Comparison of ENCODE assay signal across 1 cellular context in the genomic region with DNA sequence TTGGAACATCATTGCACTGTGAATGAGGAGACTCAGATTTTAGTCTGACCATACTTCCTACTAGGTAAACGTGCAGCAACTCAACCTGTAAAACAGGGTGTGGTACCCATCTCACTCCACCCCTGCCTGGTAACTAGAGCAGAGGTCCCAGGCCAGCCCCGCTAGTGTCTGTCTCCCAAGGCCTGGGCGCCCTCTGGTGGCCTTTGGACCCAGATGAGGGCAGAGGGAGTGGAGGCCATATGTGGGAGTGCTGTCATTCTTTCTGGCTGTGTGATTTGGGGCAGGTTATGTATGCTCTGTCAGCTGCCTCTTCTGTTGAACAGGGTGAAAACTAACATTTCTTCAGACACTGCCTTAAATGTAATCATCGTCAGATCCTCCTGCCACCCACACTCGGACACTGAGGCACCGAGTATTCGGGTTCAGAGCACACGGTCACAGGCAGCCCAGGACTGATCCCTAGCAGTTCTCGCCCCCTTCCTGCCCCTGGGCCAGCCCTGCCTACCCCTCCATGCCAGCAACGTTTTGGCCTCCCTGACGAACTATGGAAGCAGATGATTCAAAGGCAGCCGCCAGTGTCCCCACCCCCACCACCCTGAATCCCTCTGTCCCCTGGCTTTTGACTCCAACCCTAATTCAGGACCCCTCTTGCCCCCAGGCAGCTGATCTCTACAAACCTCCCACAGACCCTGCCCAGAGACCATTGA.
TF ChIP-seq lines count a peak whose summit lies in the region.

No MANE protein-coding gene starts in this region.

TF ChIP-seq in K562, 482 proteins besides CTCF, POLR2A, EP300 and RAD21 (continued from another document and continues in another):
- TF ChIP-seq CREBBP (IDR thresholded peaks at IDR 0.05; ENCODE audit: low read depth, low read length) (no peak), EGR1 (conservative IDR thresholded peaks at IDR 0.05) (no peak), THAP7 (CRISPR knock-in tag; IDR thresholded peaks at IDR 0.05) (no peak), YY1 (IDR thresholded peaks at IDR 0.05; ENCODE audit: borderline replicate concordance in 1 of 3, control insufficient read depth in 1 of 3, extremely low read depth in 1 of 3, insufficient read depth in 3 of 3, insufficient read length in 1 of 3, insufficient replicate concordance in 2 of 3, low read depth in 1 of 3, low read length in 2 of 3) (peak in 2 of 3 experiments; percentile 66 to 78), SIN3B (IDR thresholded peaks at IDR 0.05; ENCODE audit: low read depth) (no peak), RBM25 (IDR thresholded peaks at IDR 0.05; ENCODE audit: low read depth, low read length, severe bottlenecking) (no peak), KAT7 (CRISPR knock-in tag; IDR thresholded peaks at IDR 0.05; ENCODE audit: borderline replicate concordance) (no peak), ZNF311 (CRISPR knock-in tag; IDR thresholded peaks at IDR 0.05) (no peak), SREBF1 (IDR thresholded peaks at IDR 0.05; ENCODE audit: borderline replicate concordance, low read depth, low read length) (no peak), HNRNPLL (IDR thresholded peaks at IDR 0.05; ENCODE audit: low read depth, low read length, poor library complexity, severe bottlenecking) (no peak), TRIM28 (IDR thresholded peaks at IDR 0.05) (no peak), GATA2 (CRISPR knock-in tag; IDR thresholded peaks at IDR 0.05) (no peak), SIX5 (IDR thresholded peaks at IDR 0.05; ENCODE audit: borderline replicate concordance in 1 of 2, insufficient read depth in 1 of 2, low read depth in 1 of 2, low read length in 2 of 2) (no peak), SUPT5H (IDR thresholded peaks at IDR 0.05) (no peak), CTBP1 (IDR thresholded peaks at IDR 0.05; ENCODE audit: borderline replicate concordance) (peak; percentile 75; the same call in 1 of the 2 replicates), CAMTA2 (CRISPR knock-in tag; conservative IDR thresholded peaks at IDR 0.05) (no peak), ZNF174 (CRISPR knock-in tag; IDR thresholded peaks at IDR 0.05) (no peak), TEAD2 (tag; IDR thresholded peaks at IDR 0.05) (no peak), STAT5B (CRISPR knock-in tag; IDR thresholded peaks at IDR 0.05) (no peak), ZNF232 (CRISPR knock-in tag; IDR thresholded peaks at IDR 0.05) (no peak), ZBTB1 (CRISPR knock-in tag; IDR thresholded peaks at IDR 0.05; ENCODE audit: borderline replicate concordance, low read depth) (no peak), ZNF12 (CRISPR knock-in tag; IDR thresholded peaks at IDR 0.05) (0 out of 2 replicates have a peak, but pooled peaks have one; percentile 60), BMI1 (IDR thresholded peaks at IDR 0.05; ENCODE audit: low read length) (no peak), KLF6 (CRISPR knock-in tag; IDR thresholded peaks at IDR 0.05; ENCODE audit: borderline replicate concordance) (no peak), SP1 (CRISPR knock-in tag; IDR thresholded peaks at IDR 0.05) (peak; percentile 39; the same call in 1 of the 2 replicates), HDAC6 (IDR thresholded peaks at IDR 0.05; ENCODE audit: low read depth, low read length) (no peak), CHD1 (IDR thresholded peaks at IDR 0.05; ENCODE audit: low read length) (no peak), CBX3 (IDR thresholded peaks at IDR 0.05; ENCODE audit: borderline replicate concordance in 1 of 2, low read length in 2 of 2) (0 out of 3 replicates have a peak, but pooled peaks of 1 of the 2 experiments have one; percentile 39), HLTF (IDR thresholded peaks at IDR 0.05) (no peak), SOX6 (IDR thresholded peaks at IDR 0.05) (peak; percentile 36; the same call in 1 of the 2 replicates), MAZ (CRISPR knock-in tag; conservative IDR thresholded peaks at IDR 0.05 in 1 of 2, IDR thresholded peaks at IDR 0.05 in 1 of 2) (peak; percentile 67 to 73), BDP1 (IDR thresholded peaks at IDR 0.05; ENCODE audit: insufficient read depth, insufficient read length) (no peak), HEY1 (CRISPR knock-in tag; IDR thresholded peaks at IDR 0.05; ENCODE audit: borderline replicate concordance) (no peak), NEUROD1 (IDR thresholded peaks at IDR 0.05; ENCODE audit: borderline replicate concordance, low read depth, low read length, partially characterized antibody) (peak; percentile 42), IFI16 (CRISPR knock-in tag; IDR thresholded peaks at IDR 0.05) (no peak), ATF7 (IDR thresholded peaks at IDR 0.05) (peak; percentile 31; the same call in 1 of the 2 replicates), FOXP1 (CRISPR knock-in tag; IDR thresholded peaks at IDR 0.05) (no peak), NBN (IDR thresholded peaks at IDR 0.05; ENCODE audit: low read depth) (peak; percentile 67; the same call in 1 of the 2 replicates), ZBTB2 (IDR thresholded peaks at IDR 0.05) (no peak)
- TF ChIP-seq, protein P1, sequence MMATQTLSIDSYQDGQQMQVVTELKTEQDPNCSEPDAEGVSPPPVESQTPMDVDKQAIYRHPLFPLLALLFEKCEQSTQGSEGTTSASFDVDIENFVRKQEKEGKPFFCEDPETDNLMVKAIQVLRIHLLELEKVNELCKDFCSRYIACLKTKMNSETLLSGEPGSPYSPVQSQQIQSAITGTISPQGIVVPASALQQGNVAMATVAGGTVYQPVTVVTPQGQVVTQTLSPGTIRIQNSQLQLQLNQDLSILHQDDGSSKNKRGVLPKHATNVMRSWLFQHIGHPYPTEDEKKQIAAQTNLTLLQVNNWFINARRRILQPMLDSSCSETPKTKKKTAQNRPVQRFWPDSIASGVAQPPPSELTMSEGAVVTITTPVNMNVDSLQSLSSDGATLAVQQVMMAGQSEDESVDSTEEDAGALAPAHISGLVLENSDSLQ (IDR thresholded peaks at IDR 0.05): peak; percentile 75
- TF ChIP-seq, protein P2, sequence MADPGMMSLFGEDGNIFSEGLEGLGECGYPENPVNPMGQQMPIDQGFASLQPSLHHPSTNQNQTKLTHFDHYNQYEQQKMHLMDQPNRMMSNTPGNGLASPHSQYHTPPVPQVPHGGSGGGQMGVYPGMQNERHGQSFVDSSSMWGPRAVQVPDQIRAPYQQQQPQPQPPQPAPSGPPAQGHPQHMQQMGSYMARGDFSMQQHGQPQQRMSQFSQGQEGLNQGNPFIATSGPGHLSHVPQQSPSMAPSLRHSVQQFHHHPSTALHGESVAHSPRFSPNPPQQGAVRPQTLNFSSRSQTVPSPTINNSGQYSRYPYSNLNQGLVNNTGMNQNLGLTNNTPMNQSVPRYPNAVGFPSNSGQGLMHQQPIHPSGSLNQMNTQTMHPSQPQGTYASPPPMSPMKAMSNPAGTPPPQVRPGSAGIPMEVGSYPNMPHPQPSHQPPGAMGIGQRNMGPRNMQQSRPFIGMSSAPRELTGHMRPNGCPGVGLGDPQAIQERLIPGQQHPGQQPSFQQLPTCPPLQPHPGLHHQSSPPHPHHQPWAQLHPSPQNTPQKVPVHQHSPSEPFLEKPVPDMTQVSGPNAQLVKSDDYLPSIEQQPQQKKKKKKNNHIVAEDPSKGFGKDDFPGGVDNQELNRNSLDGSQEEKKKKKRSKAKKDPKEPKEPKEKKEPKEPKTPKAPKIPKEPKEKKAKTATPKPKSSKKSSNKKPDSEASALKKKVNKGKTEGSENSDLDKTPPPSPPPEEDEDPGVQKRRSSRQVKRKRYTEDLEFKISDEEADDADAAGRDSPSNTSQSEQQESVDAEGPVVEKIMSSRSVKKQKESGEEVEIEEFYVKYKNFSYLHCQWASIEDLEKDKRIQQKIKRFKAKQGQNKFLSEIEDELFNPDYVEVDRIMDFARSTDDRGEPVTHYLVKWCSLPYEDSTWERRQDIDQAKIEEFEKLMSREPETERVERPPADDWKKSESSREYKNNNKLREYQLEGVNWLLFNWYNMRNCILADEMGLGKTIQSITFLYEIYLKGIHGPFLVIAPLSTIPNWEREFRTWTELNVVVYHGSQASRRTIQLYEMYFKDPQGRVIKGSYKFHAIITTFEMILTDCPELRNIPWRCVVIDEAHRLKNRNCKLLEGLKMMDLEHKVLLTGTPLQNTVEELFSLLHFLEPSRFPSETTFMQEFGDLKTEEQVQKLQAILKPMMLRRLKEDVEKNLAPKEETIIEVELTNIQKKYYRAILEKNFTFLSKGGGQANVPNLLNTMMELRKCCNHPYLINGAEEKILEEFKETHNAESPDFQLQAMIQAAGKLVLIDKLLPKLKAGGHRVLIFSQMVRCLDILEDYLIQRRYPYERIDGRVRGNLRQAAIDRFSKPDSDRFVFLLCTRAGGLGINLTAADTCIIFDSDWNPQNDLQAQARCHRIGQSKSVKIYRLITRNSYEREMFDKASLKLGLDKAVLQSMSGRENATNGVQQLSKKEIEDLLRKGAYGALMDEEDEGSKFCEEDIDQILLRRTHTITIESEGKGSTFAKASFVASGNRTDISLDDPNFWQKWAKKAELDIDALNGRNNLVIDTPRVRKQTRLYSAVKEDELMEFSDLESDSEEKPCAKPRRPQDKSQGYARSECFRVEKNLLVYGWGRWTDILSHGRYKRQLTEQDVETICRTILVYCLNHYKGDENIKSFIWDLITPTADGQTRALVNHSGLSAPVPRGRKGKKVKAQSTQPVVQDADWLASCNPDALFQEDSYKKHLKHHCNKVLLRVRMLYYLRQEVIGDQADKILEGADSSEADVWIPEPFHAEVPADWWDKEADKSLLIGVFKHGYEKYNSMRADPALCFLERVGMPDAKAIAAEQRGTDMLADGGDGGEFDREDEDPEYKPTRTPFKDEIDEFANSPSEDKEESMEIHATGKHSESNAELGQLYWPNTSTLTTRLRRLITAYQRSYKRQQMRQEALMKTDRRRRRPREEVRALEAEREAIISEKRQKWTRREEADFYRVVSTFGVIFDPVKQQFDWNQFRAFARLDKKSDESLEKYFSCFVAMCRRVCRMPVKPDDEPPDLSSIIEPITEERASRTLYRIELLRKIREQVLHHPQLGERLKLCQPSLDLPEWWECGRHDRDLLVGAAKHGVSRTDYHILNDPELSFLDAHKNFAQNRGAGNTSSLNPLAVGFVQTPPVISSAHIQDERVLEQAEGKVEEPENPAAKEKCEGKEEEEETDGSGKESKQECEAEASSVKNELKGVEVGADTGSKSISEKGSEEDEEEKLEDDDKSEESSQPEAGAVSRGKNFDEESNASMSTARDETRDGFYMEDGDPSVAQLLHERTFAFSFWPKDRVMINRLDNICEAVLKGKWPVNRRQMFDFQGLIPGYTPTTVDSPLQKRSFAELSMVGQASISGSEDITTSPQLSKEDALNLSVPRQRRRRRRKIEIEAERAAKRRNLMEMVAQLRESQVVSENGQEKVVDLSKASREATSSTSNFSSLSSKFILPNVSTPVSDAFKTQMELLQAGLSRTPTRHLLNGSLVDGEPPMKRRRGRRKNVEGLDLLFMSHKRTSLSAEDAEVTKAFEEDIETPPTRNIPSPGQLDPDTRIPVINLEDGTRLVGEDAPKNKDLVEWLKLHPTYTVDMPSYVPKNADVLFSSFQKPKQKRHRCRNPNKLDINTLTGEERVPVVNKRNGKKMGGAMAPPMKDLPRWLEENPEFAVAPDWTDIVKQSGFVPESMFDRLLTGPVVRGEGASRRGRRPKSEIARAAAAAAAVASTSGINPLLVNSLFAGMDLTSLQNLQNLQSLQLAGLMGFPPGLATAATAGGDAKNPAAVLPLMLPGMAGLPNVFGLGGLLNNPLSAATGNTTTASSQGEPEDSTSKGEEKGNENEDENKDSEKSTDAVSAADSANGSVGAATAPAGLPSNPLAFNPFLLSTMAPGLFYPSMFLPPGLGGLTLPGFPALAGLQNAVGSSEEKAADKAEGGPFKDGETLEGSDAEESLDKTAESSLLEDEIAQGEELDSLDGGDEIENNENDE (IDR thresholded peaks at IDR 0.05; ENCODE audit: low read depth, low read length): no peak
